Comparison of ENCODE assay signal across 29 cellular contexts in genomic region chr2:45602624-45603023, GRCh38.
"Had no signal": no experiment of that assay in that cellular context is flagged by ENCODE, and none has a peak within 500 bp of the region (broad histone marks: within the 10 kb centered on the region; RNA-seq: fewer than 3 reads in every experiment).

No MANE protein-coding gene starts in this region.

- DNase-seq: naive thymus-derived CD4-positive, alpha-beta T cell; natural killer cell; occipital lobe; ovary; posterior cingulate gyrus; psoas muscle; right cardiac atrium; right lobe of liver; sigmoid colon; small intestine; stimulated activated CD4-positive, alpha-beta T cell treated with anti-CD3 and anti-CD28 coated beads, Interleukin-15, amount 100 ng/mL, for 24 hours; stimulated activated CD4-positive, alpha-beta T cell treated with anti-CD3 and anti-CD28 coated beads, Interleukin-2, amount 100 ng/mL, for 24 hours; stimulated activated CD4-positive, alpha-beta T cell treated with anti-CD3 and anti-CD28 coated beads, Interleukin-2, amount 100 ng/mL, for 48 hours; stimulated activated CD4-positive, alpha-beta T cell treated with anti-CD3 and anti-CD28 coated beads, Interleukin-4, amount 100 ng/mL, for 24 hours; stimulated activated naive CD4-positive, alpha-beta T cell treated with Interleukin-2 at 50 U/mL for 16 hours; stomach; testis; tibial artery; transverse colon; upper lobe of right lung; uterus had no signal

- H3K27me3 Mint-ChIP-seq: naive thymus-derived CD4-positive, alpha-beta T cell; progenitor cell of endocrine pancreas; stimulated activated naive CD8-positive, alpha-beta T cell treated with anti-CD3 and anti-CD28 coated beads, Interleukin-15, Interleukin-2, amounts not matched to agents 100 ng/mL and 50 ng/mL, for 24 hours; type B pancreatic cell had no signal

- ATAC-seq: naive thymus-derived CD4-positive, alpha-beta T cell; natural killer cell; psoas muscle; right cardiac atrium; right lobe of liver; stimulated activated effector memory CD8-positive, alpha-beta T cell treated with anti-CD3 and anti-CD28 coated beads, Interleukin-12 subunit alpha, Interleukin-12 subunit beta, amount 100 ng/mL, for 72 hours; upper lobe of right lung had no signal

- H3K9me3 ChIP-seq: ovary, psoas muscle, right lobe of liver, sigmoid colon, stomach, suprapubic skin, testis, tibial artery, transverse colon, upper lobe of right lung, uterus had no signal

- H3K9me3 Mint-ChIP-seq: naive thymus-derived CD4-positive, alpha-beta T cell; natural killer cell; nephron; neural progenitor cell; stimulated activated effector memory CD8-positive, alpha-beta T cell treated with anti-CD3 and anti-CD28 coated beads, Interleukin-12 subunit alpha, Interleukin-12 subunit beta, amount 100 ng/mL, for 72 hours; stimulated activated naive CD8-positive, alpha-beta T cell treated with anti-CD3 and anti-CD28 coated beads, Interleukin-15, Interleukin-2, amounts not matched to agents 100 ng/mL and 50 ng/mL, for 24 hours; type B pancreatic cell had no signal

- H3K27ac ChIP-seq: neural progenitor cell, ovary, parathyroid adenoma, psoas muscle, right lobe of liver, sigmoid colon, stomach, suprapubic skin, testis, tibial artery, transverse colon, upper lobe of right lung, uterus had no signal

- H3K4me3 ChIP-seq: neural progenitor cell, ovary, psoas muscle, right lobe of liver, sigmoid colon, stomach, suprapubic skin, testis, tibial artery, transverse colon, upper lobe of right lung, uterus had no signal

- H3K9ac ChIP-seq: neural progenitor cell, parathyroid adenoma had no signal

- H3K4me3 Mint-ChIP-seq: naive thymus-derived CD4-positive, alpha-beta T cell; natural killer cell; nephron; neural progenitor cell; stimulated activated effector memory CD8-positive, alpha-beta T cell treated with anti-CD3 and anti-CD28 coated beads, Interleukin-12 subunit alpha, Interleukin-12 subunit beta, amount 100 ng/mL, for 72 hours; stimulated activated naive CD8-positive, alpha-beta T cell treated with anti-CD3 and anti-CD28 coated beads, Interleukin-15, Interleukin-2, amounts not matched to agents 100 ng/mL and 50 ng/mL, for 24 hours; type B pancreatic cell had no signal

- H3K27me3 ChIP-seq: neural progenitor cell, ovary, right lobe of liver, sigmoid colon, stomach, suprapubic skin, testis, tibial artery, transverse colon, upper lobe of right lung, uterus had no signal

- H2AFZ ChIP-seq: neural progenitor cell, parathyroid adenoma had no signal

- H3K27ac Mint-ChIP-seq: natural killer cell; nephron; neural progenitor cell; progenitor cell of endocrine pancreas; stimulated activated effector memory CD8-positive, alpha-beta T cell treated with anti-CD3 and anti-CD28 coated beads, Interleukin-12 subunit alpha, Interleukin-12 subunit beta, amount 100 ng/mL, for 72 hours; stimulated activated naive CD8-positive, alpha-beta T cell treated with anti-CD3 and anti-CD28 coated beads, Interleukin-15, Interleukin-2, amounts not matched to agents 100 ng/mL and 50 ng/mL, for 24 hours; type B pancreatic cell had no signal

- H3K4me1 Mint-ChIP-seq: stimulated activated effector memory CD8-positive, alpha-beta T cell treated with anti-CD3 and anti-CD28 coated beads, Interleukin-12 subunit alpha, Interleukin-12 subunit beta, amount 100 ng/mL, for 72 hours had no signal

- H3K36me3 ChIP-seq: ovary, uterus had no signal

- H3K4me2 ChIP-seq: neural progenitor cell had no signal

- H3K4me1 ChIP-seq: neural progenitor cell, parathyroid adenoma, psoas muscle, right lobe of liver, sigmoid colon, suprapubic skin, testis, tibial artery, transverse colon, upper lobe of right lung, uterus had no signal
